8 cellular contexts compared by ENCODE assay signal in genomic region chr17:41664587-41665565, GRCh38. TPM values are rescaled to one million over a fixed set of nuclear protein-coding genes. Genes with fewer than 3 reads are reported as not detected.
DNase-seq lines count a peak whose midpoint lies in the region; ATAC-seq, FAIRE-seq and TF ChIP-seq lines count a peak whose summit lies in the region.

No MANE protein-coding gene starts in this region.

- H3K4me1 ChIP-seq in GM12878 (ENCODE audit: control insufficient read depth, insufficient read depth, low read length) (peaks cover 31% of the 10 kb centered on the region), upper lobe of left lung (peaks cover 24 to 39% (median 34%) of the 10 kb centered on the region in 4 donors)

- no peaks in the 10 kb centered on the region for H3K27me3 Mint-ChIP-seq in activated naive CD4-positive, alpha-beta T cell treated with anti-CD3 and anti-CD28 coated beads, Interleukin-2, amount 50 U/mL, for 24 hours
- H3K27me3 Mint-ChIP-seq in memory B cell: no peaks in the 10 kb centered on the region

- H3K4me3 Mint-ChIP-seq in activated naive CD4-positive, alpha-beta T cell treated with anti-CD3 and anti-CD28 coated beads, Interleukin-2, amount 50 U/mL, for 24 hours: peak overlapping the region; percentile 92
- H3K4me3 Mint-ChIP-seq in memory B cell: peak overlapping the region; percentile 95

- H3K4me1 Mint-ChIP-seq in activated naive CD4-positive, alpha-beta T cell treated with anti-CD3 and anti-CD28 coated beads, Interleukin-2, amount 50 U/mL, for 24 hours: peaks cover 40% of the 10 kb centered on the region
- H3K4me1 Mint-ChIP-seq in memory B cell: peaks cover 24% of the 10 kb centered on the region

- in situ Hi-C loops in GM12878 (cut with MboI): loop anchor here (5.0 to 10.0 kb wide), 4 partner anchors 118 to 1050 kb away; no protein-coding TSS in a partner anchor

- FAIRE-seq in GM12878 (lab: Jason Lieb, UNC): no peak

- TF ChIP-seq RAD21 in GM12878 (IDR thresholded peaks at IDR 0.05; ENCODE audit: insufficient read depth, low read depth, low read length): no peak

- POLR2A ChIA-PET in GM12878 (lab: Charles Lee): interaction anchor here (0.6 to 8.3 kb wide), 4 partner anchors 13 to 35 kb away, joined by 3 to 103 read pairs (median 52); partner anchors contain the start of gene EIF1

- ATAC-seq in GM12878 (no peak), memory B cell (ENCODE audit: low read depth) (no peak), upper lobe of left lung (ENCODE audit: low FRiP score in 2 of 2) (no peak), HG03108 (IDR thresholded peaks at IDR 0.05; ENCODE audit: unreplicated experiment) (no peak)

- no peak overlapping the region for H3K27ac ChIP-seq in GM12878 (ENCODE audit: control insufficient read depth, insufficient read depth)
- H3K27ac ChIP-seq in upper lobe of left lung: peak overlapping the region; percentile 75 to 90 (median 82)

- no TSS peak for BruUV-seq in GM12878 (replicated peaks; lab: Mats Ljungman, UMichigan)

- TF ChIP-seq CTCF in GM12878 (IDR thresholded peaks at IDR 0.05 in 2 of 3, conservative IDR thresholded peaks at IDR 0.05 in 1 of 3; ENCODE audit: control insufficient read depth in 2 of 3, extremely low read depth in 1 of 3, insufficient read depth in 1 of 3, low read depth in 3 of 3, low read length in 3 of 3) (no peak), upper lobe of left lung (IDR thresholded peaks at IDR 0.05) (no peak)

- RAD21 ChIA-PET in GM12878 (lab: Charles Lee; ENCODE audit: unreplicated experiment): interaction anchor here (1.0 to 9.6 kb wide), 14 partner anchors 11 to 1129 kb away, joined by 3 to 193 read pairs (median 4); partner anchors contain the start of gene EIF1

- H3K9ac ChIP-seq in GM12878 (ENCODE audit: control insufficient read depth, insufficient read depth, low read length): no peak overlapping the region

- no peaks in the 10 kb centered on the region for H4K20me1 ChIP-seq in GM12878 (ENCODE audit: control insufficient read depth, insufficient read depth)

- no peaks in the 10 kb centered on the region for H3K79me2 ChIP-seq in GM12878 (ENCODE audit: control insufficient read depth, insufficient read depth, low read length)

- SMC1A ChIA-PET in GM12878 (lab: Charles Lee; ENCODE audit: uncharacterized antibody, unreplicated experiment): interaction anchor here (0.7 to 6.9 kb wide), 11 partner anchors 14 to 1049 kb away, joined by 3 to 92 read pairs (median 7); partner anchors contain the start of gene EIF1

- H3K36me3 Mint-ChIP-seq in activated naive CD4-positive, alpha-beta T cell treated with anti-CD3 and anti-CD28 coated beads, Interleukin-2, amount 50 U/mL, for 24 hours: no peaks in the 10 kb centered on the region
- H3K36me3 Mint-ChIP-seq in memory B cell: no peaks in the 10 kb centered on the region

- CTCF ChIA-PET in GM12878 (lab: Yijun Ruan, JAX): interaction anchor here (0.6 to 12.0 kb wide), 26 partner anchors 7 to 1225 kb away, joined by 3 to 420 read pairs (median 4); partner anchors contain the start of gene EIF1

- peak overlapping the region; percentile 99 for H3K4me2 ChIP-seq in GM12878 (ENCODE audit: control insufficient read depth, insufficient read depth)

- H3K9me3 Mint-ChIP-seq in activated naive CD4-positive, alpha-beta T cell treated with anti-CD3 and anti-CD28 coated beads, Interleukin-2, amount 50 U/mL, for 24 hours: no peaks in the 10 kb centered on the region
- no peaks in the 10 kb centered on the region for H3K9me3 Mint-ChIP-seq in memory B cell

- TF ChIP-seq EP300 in GM12878 (IDR thresholded peaks at IDR 0.05; ENCODE audit: borderline replicate concordance in 1 of 2, control insufficient read depth in 1 of 2, low read depth in 2 of 2, low read length in 2 of 2) (no peak), upper lobe of left lung (IDR thresholded peaks at IDR 0.05) (no peak)

- no peak for DNase-seq in activated naive CD4-positive, alpha-beta T cell (lab: John Stamatoyannopoulos, UW)
- DNase-seq in GM12878 (ENCODE audit: low read depth, low spot score): no peak
- no peak for DNase-seq in memory B cell (ENCODE audit: low spot score in 2 of 2)
- DNase-seq in upper lobe of left lung: no peak
- DNase-seq in effector CD8-positive, alpha-beta T cell (lab: John Stamatoyannopoulos, UW): no peak
- no peak for DNase-seq in DMS114 treated with DMSO at 0.1 percent for 48 hours (lab: John Stamatoyannopoulos, UW; ENCODE audit: unreplicated experiment)

- no peaks in the 10 kb centered on the region for H3K27me3 ChIP-seq in GM12878 (replicated peaks in 1 of 2; ENCODE audit: control insufficient read depth in 2 of 2, insufficient read depth in 2 of 2, low read length in 1 of 2)
- no peaks in the 10 kb centered on the region for H3K27me3 ChIP-seq in upper lobe of left lung

- no peaks in the 10 kb centered on the region for H3K36me3 ChIP-seq in GM12878 (ENCODE audit: control insufficient read depth in 2 of 2, insufficient read depth in 2 of 2, low read length in 1 of 2)
- H3K36me3 ChIP-seq in upper lobe of left lung: no peaks in the 10 kb centered on the region

- H2AFZ ChIP-seq in GM12878 (ENCODE audit: control insufficient read depth, low read depth, low read length): peak overlapping the region; percentile 82

- intact Hi-C loops in GM12878 (cut with micrococcal nuclease; ENCODE audit: unreplicated experiment): loop anchor here (5.0 kb wide), 5 partner anchors 73 to 1048 kb away; no protein-coding TSS in a partner anchor

- H3K4me3 ChIP-seq in GM12878 (0 out of 2 replicates have a peak overlapping the region, but pooled peaks have one; percentile 73), upper lobe of left lung (peak overlapping the region in 3 of 4 donors; percentile 43 to 62 (median 52))

- 22% methylated on average over 11 of the region's 15 CpGs for WGBS in GM12878 (ENCODE audit: insufficient coverage, insufficient replicate concordance, low lambda C conversion rate, missing lambda C conversion rate)
- WGBS in upper lobe of left lung, 2 donors: 59 to 66% methylated on average over 11 to 14 of the region's 15 CpGs

- no peak overlapping the region for H3K27ac Mint-ChIP-seq in activated naive CD4-positive, alpha-beta T cell treated with anti-CD3 and anti-CD28 coated beads, Interleukin-2, amount 50 U/mL, for 24 hours
- peak overlapping the region; percentile 99 for H3K27ac Mint-ChIP-seq in memory B cell

- no peak for TF ChIP-seq POLR2A in GM12878 (IDR thresholded peaks at IDR 0.05; ENCODE audit: low read depth, low read length)
- TF ChIP-seq POLR2A in upper lobe of left lung (IDR thresholded peaks at IDR 0.05): no peak

- no peaks in the 10 kb centered on the region for H3K9me3 ChIP-seq in GM12878 (replicated peaks; ENCODE audit: control insufficient read depth, insufficient read depth, low read length)
- no peaks in the 10 kb centered on the region for H3K9me3 ChIP-seq in upper lobe of left lung

RNA-seq across cellular contexts. Expression of gene EIF1, which starts 23.8 kb away (rescaled TPM):
- total RNA-seq in GM12878 (2013; cell fraction: nucleolus; rRNA removed): 163 and 168 TPM in 2 replicates
- total RNA-seq in GM12878 (2014; rRNA removed): 51.0 and 52.6 TPM in 2 replicates
- total RNA-seq in GM12878 (2014; rRNA removed; fragmentation: Illumina TruSeq; extraction: Trizol): 39.4 and 46.7 TPM in 2 replicates
- 594 and 609 TPM in 2 replicates for total RNA-seq in GM12878 (2021)
- polyA plus RNA-seq in GM12878 (2011; ENCODE audit: low read depth): 318 TPM
- 367 TPM in 2 replicates for polyA plus RNA-seq in GM12878 (2011; rRNA removed)
- 104 and 156 TPM in 2 replicates for polyA plus RNA-seq in GM12878 (2011; cell fraction: cytosol; rRNA removed)
- polyA plus RNA-seq in GM12878 (2011; cell fraction: nucleus; rRNA removed): 149 and 225 TPM in 2 replicates
- 834 and 1,158 TPM in 2 replicates for polyA plus RNA-seq in GM12878 (2012)
- 325 and 382 TPM in 2 replicates for polyA plus RNA-seq in GM12878 (2014; fragmentation: Illumina TruSeq; extraction: Trizol)
- polyA plus RNA-seq in GM12878 (2014; fragmentation: Nextera tagmentation; extraction: Ambion mirVana): 100 to 1,000 TPM; 670 to 687 TPM
- polyA plus RNA-seq in GM12878 (2014; rRNA removed): 144 and 168 TPM in 2 replicates
- 100 to 1,000 TPM; 776 to 815 TPM for polyA plus RNA-seq in GM12878 (2016; fragmentation: Nextera tagmentation; extraction: Ambion mirVana)
- 85.1 and 108 TPM in 2 replicates for polyA minus RNA-seq in GM12878 (2011; rRNA and poly(A)+ RNA removed)
- 86.3 and 100 TPM in 2 replicates for polyA minus RNA-seq in GM12878 (2011; cell fraction: cytosol; rRNA and poly(A)+ RNA removed)
- 136 and 167 TPM in 2 replicates for polyA minus RNA-seq in GM12878 (2011; cell fraction: nucleus; rRNA and poly(A)+ RNA removed)
- total RNA-seq in upper lobe of left lung: 100 to 1,000 TPM; 109 to 998 (median 405) TPM

RNA-seq across cellular contexts. Expression of gene KRT17, which starts 40.5 kb away (rescaled TPM):
- total RNA-seq in GM12878 (2013; cell fraction: nucleolus; rRNA removed): 0.98 TPM in 1 of 2 replicates, not detected in the other
- total RNA-seq in GM12878 (2014; rRNA removed): 1.4 and 3.7 TPM in 2 replicates
- 2.4 and 2.7 TPM in 2 replicates for total RNA-seq in GM12878 (2014; rRNA removed; fragmentation: Illumina TruSeq; extraction: Trizol)
- total RNA-seq in GM12878 (2021): 2.4 and 2.7 TPM in 2 replicates
- polyA plus RNA-seq in GM12878 (2011; ENCODE audit: low read depth): 1.4 TPM
- 13.5 and 30.0 TPM in 2 replicates for polyA plus RNA-seq in GM12878 (2011; rRNA removed)
- polyA plus RNA-seq in GM12878 (2011; cell fraction: cytosol; rRNA removed): 36.6 and 56.3 TPM in 2 replicates
- 28.1 and 30.4 TPM in 2 replicates for polyA plus RNA-seq in GM12878 (2011; cell fraction: nucleus; rRNA removed)
- polyA plus RNA-seq in GM12878 (2012): 2.2 and 2.3 TPM in 2 replicates
- 1.9 TPM in 1 of 2 replicates, not detected in the other for polyA plus RNA-seq in GM12878 (2014; fragmentation: Illumina TruSeq; extraction: Trizol)
- polyA plus RNA-seq in GM12878 (2014; fragmentation: Nextera tagmentation; extraction: Ambion mirVana): 1 to 10 TPM in 1 of 2 experiments, under 1 TPM in 1; 0.47 to 1.4 TPM
- polyA plus RNA-seq in GM12878 (2014; rRNA removed): 4.0 and 6.3 TPM in 2 replicates
- 1 to 10 TPM; 4.2 to 5.5 TPM for polyA plus RNA-seq in GM12878 (2016; fragmentation: Nextera tagmentation; extraction: Ambion mirVana)
- 12.3 and 14.0 TPM in 2 replicates for polyA minus RNA-seq in GM12878 (2011; rRNA and poly(A)+ RNA removed)
- polyA minus RNA-seq in GM12878 (2011; cell fraction: cytosol; rRNA and poly(A)+ RNA removed): 32.6 and 47.8 TPM in 2 replicates
- polyA minus RNA-seq in GM12878 (2011; cell fraction: nucleus; rRNA and poly(A)+ RNA removed): 3.9 and 9.0 TPM in 2 replicates
- total RNA-seq in upper lobe of left lung: 10 to 100 TPM in 4 of 6 donors, 1 to 10 TPM in 1, under 1 TPM in 1; 0.78 to 33.3 (median 18.0) TPM

RNA-seq across cellular contexts. Expression of gene GAST, which starts 47.3 kb away (rescaled TPM):
- total RNA-seq in GM12878 (2013; cell fraction: nucleolus; rRNA removed): not detected in 2 replicates
- total RNA-seq in GM12878 (2014; rRNA removed): not detected in 2 replicates
- not detected in 2 replicates for total RNA-seq in GM12878 (2014; rRNA removed; fragmentation: Illumina TruSeq; extraction: Trizol)
- total RNA-seq in GM12878 (2021): not detected in 2 replicates
- not detected for polyA plus RNA-seq in GM12878 (2011; ENCODE audit: low read depth)
- not detected in 2 replicates for polyA plus RNA-seq in GM12878 (2011; rRNA removed)
- polyA plus RNA-seq in GM12878 (2011; cell fraction: cytosol; rRNA removed): not detected in 2 replicates
- not detected in 2 replicates for polyA plus RNA-seq in GM12878 (2011; cell fraction: nucleus; rRNA removed)
- not detected in 2 replicates for polyA plus RNA-seq in GM12878 (2012)
- polyA plus RNA-seq in GM12878 (2014; fragmentation: Illumina TruSeq; extraction: Trizol): not detected in 2 replicates
- polyA plus RNA-seq in GM12878 (2014; fragmentation: Nextera tagmentation; extraction: Ambion mirVana): not detected
- not detected in 2 replicates for polyA plus RNA-seq in GM12878 (2014; rRNA removed)
- polyA plus RNA-seq in GM12878 (2016; fragmentation: Nextera tagmentation; extraction: Ambion mirVana): not detected
- polyA minus RNA-seq in GM12878 (2011; rRNA and poly(A)+ RNA removed): not detected in 2 replicates
- not detected in 2 replicates for polyA minus RNA-seq in GM12878 (2011; cell fraction: cytosol; rRNA and poly(A)+ RNA removed)
- polyA minus RNA-seq in GM12878 (2011; cell fraction: nucleus; rRNA and poly(A)+ RNA removed): not detected in 2 replicates
- total RNA-seq in upper lobe of left lung: not detected

RNA-seq across cellular contexts. Expression of gene KRT16, which starts 52.3 kb away (rescaled TPM):
- not detected in 2 replicates for total RNA-seq in GM12878 (2013; cell fraction: nucleolus; rRNA removed)
- not detected in 2 replicates for total RNA-seq in GM12878 (2014; rRNA removed)
- not detected in 2 replicates for total RNA-seq in GM12878 (2014; rRNA removed; fragmentation: Illumina TruSeq; extraction: Trizol)
- not detected in 2 replicates for total RNA-seq in GM12878 (2021)
- not detected for polyA plus RNA-seq in GM12878 (2011; ENCODE audit: low read depth)
- polyA plus RNA-seq in GM12878 (2011; rRNA removed): 0.07 TPM in 1 of 2 replicates, not detected in the other
- polyA plus RNA-seq in GM12878 (2011; cell fraction: cytosol; rRNA removed): not detected in 2 replicates
- polyA plus RNA-seq in GM12878 (2011; cell fraction: nucleus; rRNA removed): not detected in 2 replicates
- polyA plus RNA-seq in GM12878 (2012): not detected in 2 replicates
- not detected in 2 replicates for polyA plus RNA-seq in GM12878 (2014; fragmentation: Illumina TruSeq; extraction: Trizol)
- polyA plus RNA-seq in GM12878 (2014; fragmentation: Nextera tagmentation; extraction: Ambion mirVana): not detected
- not detected in 2 replicates for polyA plus RNA-seq in GM12878 (2014; rRNA removed)
- not detected for polyA plus RNA-seq in GM12878 (2016; fragmentation: Nextera tagmentation; extraction: Ambion mirVana)
- not detected in 2 replicates for polyA minus RNA-seq in GM12878 (2011; rRNA and poly(A)+ RNA removed)
- polyA minus RNA-seq in GM12878 (2011; cell fraction: cytosol; rRNA and poly(A)+ RNA removed): not detected in 2 replicates
- not detected in 2 replicates for polyA minus RNA-seq in GM12878 (2011; cell fraction: nucleus; rRNA and poly(A)+ RNA removed)
- not detected for total RNA-seq in upper lobe of left lung
